Comparison of ENCODE assay signal across 18 cellular contexts in the genomic region with DNA sequence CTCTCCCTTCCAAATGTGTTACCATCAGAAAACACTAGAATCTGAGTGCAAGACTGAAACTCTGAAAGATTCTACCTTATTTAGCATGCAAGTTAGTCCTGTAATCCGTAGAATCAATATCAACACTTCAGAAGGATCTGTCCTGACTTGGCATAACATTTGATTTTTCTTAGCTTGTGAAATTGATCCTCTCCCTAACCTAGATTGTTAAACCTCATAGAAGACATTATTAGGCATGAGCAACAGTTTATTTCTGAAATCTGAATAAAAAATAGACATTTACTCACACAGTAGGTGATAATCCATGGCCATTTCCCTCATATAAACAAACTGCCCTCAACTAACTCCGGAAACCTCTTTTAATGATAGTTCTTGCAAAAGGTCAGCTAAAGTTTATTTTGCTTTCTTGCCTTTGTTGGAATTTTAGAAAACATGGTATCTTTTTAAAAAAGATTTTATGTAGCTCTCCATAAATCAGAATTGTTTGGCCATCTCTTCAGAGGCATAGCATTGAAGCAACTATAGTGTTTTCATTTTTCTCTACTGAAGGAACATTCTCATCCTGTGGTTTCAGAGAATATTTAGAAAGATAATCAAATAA. TPM values are rescaled to one million over a fixed set of nuclear protein-coding genes. Genes with fewer than 3 reads are reported as not detected.
DNase-seq lines count a peak whose midpoint lies in the region; ATAC-seq and TF ChIP-seq lines count a peak whose summit lies in the region.
"Had no signal": no experiment of that assay in that cellular context is flagged by ENCODE, and none has a peak within 500 bp of the region (broad histone marks: within the 10 kb centered on the region; RNA-seq: fewer than 3 reads in every experiment).

No MANE protein-coding gene starts in this region.

- peak overlapping the region; percentile 54 for H3K4me3 Mint-ChIP-seq in Calu3 (ENCODE audit: low read depth, unreplicated experiment)
- H3K4me3 Mint-ChIP-seq: activated CD8-positive, alpha-beta memory T cell treated with anti-CD3 and anti-CD28 coated beads, Interleukin-2, amount 10 ng/mL, durations not matched to agents 7 days and 5 days; activated naive CD4-positive, alpha-beta T cell treated with anti-CD3 and anti-CD28 coated beads, Interleukin-2, amount 10 ng/mL, durations not matched to agents 7 days and 5 days; neural progenitor cell; stimulated activated naive CD8-positive, alpha-beta T cell treated with anti-CD3 and anti-CD28 coated beads, Interleukin-15, amount 100 ng/mL, for 72 hours had no signal

- TF ChIP-seq EP300 in tibial nerve (IDR thresholded peaks at IDR 0.05): no peak

- no peaks in the 10 kb centered on the region for H3K27me3 Mint-ChIP-seq in Calu3 (ENCODE audit: unreplicated experiment)

- no peaks in the 10 kb centered on the region for H3K27me3 ChIP-seq in RWPE2 (ENCODE audit: insufficient read depth, poor library complexity, severe bottlenecking)
- H3K27me3 ChIP-seq in gastrocnemius medialis: no peaks in the 10 kb centered on the region
- H3K27me3 ChIP-seq in tibial nerve: no peaks in the 10 kb centered on the region
- H3K27me3 ChIP-seq: BLaER1 treated with 17β-estradiol and CSF1 and Interleukin-3, amounts not matched to agents 10 nM and 100 nM; neural progenitor cell had no signal

- H3K4me1 Mint-ChIP-seq in Calu3 (ENCODE audit: low read depth, unreplicated experiment): peaks cover 35% of the 10 kb centered on the region
- H3K4me1 Mint-ChIP-seq: activated CD8-positive, alpha-beta memory T cell treated with anti-CD3 and anti-CD28 coated beads, Interleukin-2, amount 10 ng/mL, durations not matched to agents 7 days and 5 days; activated naive CD4-positive, alpha-beta T cell treated with anti-CD3 and anti-CD28 coated beads, Interleukin-2, amount 10 ng/mL, durations not matched to agents 7 days and 5 days; stimulated activated naive CD8-positive, alpha-beta T cell treated with anti-CD3 and anti-CD28 coated beads, Interleukin-15, amount 100 ng/mL, for 72 hours had no signal

- TF ChIP-seq CTCF in Calu3 (IDR thresholded peaks at IDR 0.05; ENCODE audit: unreplicated experiment) (no peak), RWPE2 (IDR thresholded peaks at IDR 0.05; ENCODE audit: poor library complexity, severe bottlenecking) (no peak), gastrocnemius medialis (IDR thresholded peaks at IDR 0.05 in 4 of 5, conservative IDR thresholded peaks at IDR 0.05 in 1 of 5) (no peak), tibial nerve (IDR thresholded peaks at IDR 0.05) (no peak), GM13976 (IDR thresholded peaks at IDR 0.05; ENCODE audit: borderline replicate concordance, control extremely low read depth, extremely low read depth, insufficient read depth, missing control alignments) (no peak)

- in situ Hi-C loops in gastrocnemius medialis (cut with MboI; ENCODE audit: low sequenced_read_pairs in 4 of 4) (no loop called here), GM13976 (cut with MboI; ENCODE audit: low sequenced_read_pairs, unreplicated experiment) (no loop called here)

- intact Hi-C loops in Calu3 (cut with micrococcal nuclease; ENCODE audit: unreplicated experiment): loop anchor here (2.0 kb wide), 1 partner anchor 42 kb away; no protein-coding TSS in a partner anchor
- intact Hi-C loops in gastrocnemius medialis (cut with DNase I; ENCODE audit: low total_unique reads): loop anchor here (2.0 kb wide), 1 partner anchor 30 kb away; no protein-coding TSS in a partner anchor

- TF ChIP-seq POLR2A in gastrocnemius medialis (IDR thresholded peaks at IDR 0.05): no peak
- no peak for TF ChIP-seq POLR2A in tibial nerve (IDR thresholded peaks at IDR 0.05)

- H3K4me1 ChIP-seq in RWPE2 (ENCODE audit: insufficient read depth, poor library complexity, severe bottlenecking): peaks cover 29% of the 10 kb centered on the region
- H3K4me1 ChIP-seq in gastrocnemius medialis: peaks cover 42 to 66% of the 10 kb centered on the region in 2 donors
- peaks cover 0 to 37% (median 2%) of the 10 kb centered on the region in 4 donors for H3K4me1 ChIP-seq in tibial nerve
- H3K4me1 ChIP-seq: neural progenitor cell had no signal

- DNase-seq in Calu3: no peak
- DNase-seq in RWPE2 (ENCODE audit: low spot score): no peak
- DNase-seq in fibroblast of peridontal ligament (ENCODE audit: extremely low read depth): peak; percentile 49
- no peak for DNase-seq in gastrocnemius medialis
- no peak for DNase-seq in tibial nerve (ENCODE audit: low spot score in 2 of 2)
- DNase-seq in GM13976 (ENCODE audit: low spot score): no peak
- DNase-seq: activated CD8-positive, alpha-beta memory T cell treated with anti-CD3 and anti-CD28 coated beads, Interleukin-2, amount 10 ng/mL, durations not matched to agents 7 days and 5 days; activated naive CD4-positive, alpha-beta T cell treated with anti-CD3 and anti-CD28 coated beads, Interleukin-2, amount 10 ng/mL, durations not matched to agents 7 days and 5 days; caudate nucleus; DND-41; NCI-H187; stimulated activated naive CD8-positive, alpha-beta T cell treated with anti-CD3 and anti-CD28 coated beads, Interleukin-15, amount 100 ng/mL, for 72 hours had no signal

- no peak overlapping the region for H3K27ac Mint-ChIP-seq in Calu3 (ENCODE audit: unreplicated experiment)
- H3K27ac Mint-ChIP-seq: activated CD8-positive, alpha-beta memory T cell treated with anti-CD3 and anti-CD28 coated beads, Interleukin-2, amount 10 ng/mL, durations not matched to agents 7 days and 5 days; activated naive CD4-positive, alpha-beta T cell treated with anti-CD3 and anti-CD28 coated beads, Interleukin-2, amount 10 ng/mL, durations not matched to agents 7 days and 5 days; neural progenitor cell; stimulated activated naive CD8-positive, alpha-beta T cell treated with anti-CD3 and anti-CD28 coated beads, Interleukin-15, amount 100 ng/mL, for 72 hours had no signal

- peak overlapping the region; percentile 33 for H3K27ac ChIP-seq in RWPE2 (ENCODE audit: poor library complexity, severe bottlenecking)
- peak overlapping the region; percentile 87 to 94 (median 88) for H3K27ac ChIP-seq in gastrocnemius medialis
- H3K27ac ChIP-seq in tibial nerve: peak overlapping the region in 2 of 4 donors; percentile 23 to 38
- H3K27ac ChIP-seq: BLaER1 treated with 17β-estradiol and CSF1 and Interleukin-3, amounts not matched to agents 10 nM and 100 nM; neural progenitor cell had no signal

- H3K36me3 ChIP-seq in RWPE2 (ENCODE audit: low read depth): no peaks in the 10 kb centered on the region; the same call in 1 of the 2 replicates
- H3K36me3 ChIP-seq in gastrocnemius medialis: no peaks in the 10 kb centered on the region
- no peaks in the 10 kb centered on the region for H3K36me3 ChIP-seq in tibial nerve
- H3K36me3 ChIP-seq: BLaER1 treated with 17β-estradiol and CSF1 and Interleukin-3, amounts not matched to agents 10 nM and 100 nM; neural progenitor cell had no signal

- 52 to 62% methylated on average over 2 of the region's 2 CpGs for WGBS in tibial nerve, 2 donors

- no TSS peak for BruUV-seq in Calu3 (replicated peaks; lab: Mats Ljungman, UMichigan)

- H3K9me3 ChIP-seq in RWPE2 (ENCODE audit: severe bottlenecking) (no peaks in the 10 kb centered on the region), gastrocnemius medialis (no peaks in the 10 kb centered on the region), tibial nerve (no peaks in the 10 kb centered on the region)

- H3K4me3 ChIP-seq in RWPE2 (ENCODE audit: severe bottlenecking) (no peak overlapping the region), gastrocnemius medialis (peak overlapping the region in 3 of 4 donors; percentile 4 to 35 (median 12)), tibial nerve (no peak overlapping the region)
- H3K4me3 ChIP-seq: BLaER1 treated with 17β-estradiol and CSF1 and Interleukin-3, amounts not matched to agents 10 nM and 100 nM; GM12878; neural progenitor cell; skin epidermis had no signal

- CTCF ChIA-PET in Calu3 (lab: Charles Lee): no interaction called here

- H3K9me3 Mint-ChIP-seq in Calu3 (ENCODE audit: low read depth, unreplicated experiment): no peaks in the 10 kb centered on the region
- H3K9me3 Mint-ChIP-seq: activated naive CD4-positive, alpha-beta T cell treated with anti-CD3 and anti-CD28 coated beads, Interleukin-2, amount 10 ng/mL, durations not matched to agents 7 days and 5 days; stimulated activated naive CD8-positive, alpha-beta T cell treated with anti-CD3 and anti-CD28 coated beads, Interleukin-15, amount 100 ng/mL, for 72 hours had no signal

- H3K36me3 Mint-ChIP-seq in Calu3 (ENCODE audit: insufficient read depth, unreplicated experiment): no peaks in the 10 kb centered on the region
- H3K36me3 Mint-ChIP-seq: activated CD8-positive, alpha-beta memory T cell treated with anti-CD3 and anti-CD28 coated beads, Interleukin-2, amount 10 ng/mL, durations not matched to agents 7 days and 5 days; activated naive CD4-positive, alpha-beta T cell treated with anti-CD3 and anti-CD28 coated beads, Interleukin-2, amount 10 ng/mL, durations not matched to agents 7 days and 5 days had no signal

- ATAC-seq in RWPE2 (ENCODE audit: low read depth) (no peak), gastrocnemius medialis (no peak), GM19467 (IDR thresholded peaks at IDR 0.05; ENCODE audit: unreplicated experiment) (no peak), HG02885 (IDR thresholded peaks at IDR 0.05; ENCODE audit: poor library complexity, unreplicated experiment) (no peak)
- ATAC-seq: activated CD8-positive, alpha-beta memory T cell treated with anti-CD3 and anti-CD28 coated beads, Interleukin-2, amount 10 ng/mL, durations not matched to agents 7 days and 5 days; GM12878; stimulated activated naive CD8-positive, alpha-beta T cell treated with anti-CD3 and anti-CD28 coated beads, Interleukin-15, amount 100 ng/mL, for 72 hours had no signal

RNA-seq across cellular contexts. Expression of a gene that starts 38.6 kb away (rescaled TPM):
- 122 and 129 TPM in 2 replicates for total RNA-seq in Calu3 (2022)
- total RNA-seq in gastrocnemius medialis: 100 to 1,000 TPM; 473 to 833 (median 673) TPM
- total RNA-seq in tibial nerve: 100 to 1,000 TPM in 2 of 4 donors, 10 to 100 TPM in 2; 73.5 to 117 (median 98.2) TPM

Comparison
In these comparisons a context has a peak if more than half of its experiments do, and no peak if none do; other contexts are left out.
1. H3K4me3 ChIP-seq: peak in gastrocnemius medialis (3 of 4); none in RWPE2 (single experiment) and tibial nerve (0 of 4).